ENCODE assay signal across 30 cellular contexts in the genomic region with DNA sequence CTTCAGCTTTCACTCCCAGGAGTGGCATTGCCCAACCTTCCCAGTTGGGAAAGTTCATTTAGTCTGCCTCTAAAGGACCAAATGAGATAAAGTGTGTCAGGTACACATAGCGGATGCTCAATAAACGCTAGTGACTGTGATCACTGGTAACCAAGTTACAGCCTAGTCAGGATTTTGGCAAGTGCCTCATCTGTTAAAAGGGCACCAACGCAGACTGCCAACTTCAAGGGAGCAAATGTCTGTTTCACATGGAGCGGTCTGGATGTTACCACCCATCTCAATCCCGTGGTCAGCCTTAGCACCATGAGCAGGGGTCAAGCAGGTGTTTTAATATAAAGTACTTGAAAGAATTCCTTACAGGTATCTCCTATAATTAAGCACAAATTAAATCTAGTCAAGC.
"Had no signal": no experiment of that assay in that cellular context is flagged by ENCODE, and none has a peak within 500 bp of the region (broad histone marks: within the 10 kb centered on the region; RNA-seq: fewer than 3 reads in every experiment).

No MANE protein-coding gene starts in this region.

- H3K36me3 ChIP-seq: ascending aorta, breast epithelium, cardiac muscle cell, gastrocnemius medialis had no signal

- H3K9me3 ChIP-seq: ascending aorta, breast epithelium, gastrocnemius medialis had no signal

- H3K27me3 ChIP-seq: ascending aorta, breast epithelium, cardiac muscle cell, dorsolateral prefrontal cortex, foreskin keratinocyte, gastrocnemius medialis had no signal

- H3K4me1 ChIP-seq: ascending aorta, breast epithelium, gastrocnemius medialis had no signal

- ATAC-seq: activated CD4-positive, alpha-beta T cell treated with anti-CD3 and anti-CD28 coated beads for 36 hours; activated CD8-positive, alpha-beta memory T cell treated with anti-CD3 and anti-CD28 coated beads, Interleukin-2, amount 10 ng/mL, durations not matched to agents 7 days and 5 days; activated CD8-positive, alpha-beta T cell treated with anti-CD3 and anti-CD28 coated beads, Interleukin-2, amount 10 ng/mL, durations not matched to agents 7 days and 5 days; activated naive CD4-positive, alpha-beta T cell treated with anti-CD3 and anti-CD28 coated beads, Interleukin-2, amount 50 U/mL, for 72 hours; activated T-cell treated with anti-CD3 and anti-CD28 coated beads, Interleukin-2, amount 50 U/mL, for 72 hours; esophagus mucosa; foreskin keratinocyte; gastrocnemius medialis; T-helper 17 cell had no signal

- DNase-seq: activated CD4-positive, alpha-beta memory T cell treated with anti-CD3 and anti-CD28 coated beads for 36 hours; activated CD4-positive, alpha-beta T cell treated with anti-CD3 and anti-CD28 coated beads for 36 hours; activated CD4-positive, alpha-beta T cell treated with anti-CD3 and anti-CD28 coated beads, Interleukin-2, amount 10 ng/mL, durations not matched to agents 24 days and 14 days; activated CD4-positive, CD25-positive, alpha-beta regulatory T cell; activated CD4-positive, CD25-positive, alpha-beta regulatory T cell treated with anti-CD3 and anti-CD28 coated beads, Interleukin-2, amount 50 U/mL, for 72 hours; activated CD8-positive, alpha-beta memory T cell treated with anti-CD3 and anti-CD28 coated beads, Interleukin-2, amount 10 ng/mL, durations not matched to agents 7 days and 5 days; activated CD8-positive, alpha-beta memory T cell treated with anti-CD3 and anti-CD28 coated beads, Interleukin-2, amount 50 U/mL, for 4 hours; activated CD8-positive, alpha-beta T cell treated with anti-CD3 and anti-CD28 coated beads, Interleukin-2, amount 10 ng/mL, durations not matched to agents 7 days and 5 days; activated gamma-delta T cell; activated naive CD4-positive, alpha-beta T cell; activated naive CD4-positive, alpha-beta T cell treated with anti-CD3 and anti-CD28 coated beads, Interleukin-2, amount 10 ng/mL, durations not matched to agents 7 days and 5 days; activated naive CD8-positive, alpha-beta T cell treated with anti-CD3 and anti-CD28 coated beads, Interleukin-2, amount 10 ng/mL, durations not matched to agents 7 days and 5 days; activated T-cell treated with anti-CD3 and anti-CD28 coated beads, Interleukin-2, amount 50 U/mL, for 24 hours; activated T-cell treated with anti-CD3 and anti-CD28 coated beads, Interleukin-2, amount 50 U/mL, for 72 hours; central memory CD4-positive, alpha-beta T cell; cerebellar nuclear complex; dorsolateral prefrontal cortex; effector memory CD4-positive, alpha-beta T cell; endodermal cell; foreskin keratinocyte; gastrocnemius medialis; T-helper 1 cell; T-helper 17 cell; T1000 had no signal

- H3K4me3 ChIP-seq: ascending aorta, breast epithelium, cardiac muscle cell, coronary artery, dorsolateral prefrontal cortex, gastrocnemius medialis had no signal

- H3K27ac ChIP-seq: ascending aorta, breast epithelium, coronary artery, foreskin keratinocyte, gastrocnemius medialis had no signal
